Comparison of ENCODE assay signal across 8 cellular contexts in genomic region chr3:15645740-15646490, GRCh38. TPM values are rescaled to one million over a fixed set of nuclear protein-coding genes. Genes with fewer than 3 reads are reported as not detected.
DNase-seq lines count a peak whose midpoint lies in the region; ATAC-seq and TF ChIP-seq lines count a peak whose summit lies in the region.

No MANE protein-coding gene starts in this region.

- H3K36me3 ChIP-seq in muscle layer of duodenum (ENCODE audit: control insufficient read depth in 1 of 2, insufficient read depth in 2 of 2, low read length in 2 of 2) (peaks cover 8 to 10% of the 10 kb centered on the region in 2 donors), lower lobe of right lung (no peaks in the 10 kb centered on the region)

- in situ Hi-C loops in ACHN (cut with HindIII; ENCODE audit: low pct_ligation_motif_present, low pct_unique_long_range_greater_than_20kb, low sequenced_read_pairs): no loop called here

- no peak overlapping the region for H3K4me3 Mint-ChIP-seq in stimulated activated effector memory CD8-positive, alpha-beta T cell treated with anti-CD3 and anti-CD28 coated beads, Interleukin-12 subunit alpha, Interleukin-12 subunit beta, amount 100 ng/mL, for 72 hours

- peaks cover 5 to 18% of the 10 kb centered on the region in 2 donors for H3K4me1 ChIP-seq in muscle layer of duodenum (ENCODE audit: control insufficient read depth in 1 of 2, insufficient read depth in 2 of 2, low read length in 2 of 2)
- peaks cover 23% of the 10 kb centered on the region for H3K4me1 ChIP-seq in lower lobe of right lung

- ATAC-seq in GM18519 (IDR thresholded peaks at IDR 0.05; ENCODE audit: low FRiP score, unreplicated experiment): no peak
- ATAC-seq in stimulated activated effector memory CD8-positive, alpha-beta T cell treated with anti-CD3 and anti-CD28 coated beads, Interleukin-12 subunit alpha, Interleukin-12 subunit beta, amount 100 ng/mL, for 72 hours: no peak
- ATAC-seq in lower lobe of right lung: no peak

- H3K27me3 ChIP-seq in muscle layer of duodenum (ENCODE audit: low read depth, low read length): no peaks in the 10 kb centered on the region
- H3K27me3 ChIP-seq in lower lobe of right lung (ENCODE audit: low read depth): no peaks in the 10 kb centered on the region

- peaks cover 54% of the 10 kb centered on the region for H3K4me1 Mint-ChIP-seq in stimulated activated effector memory CD8-positive, alpha-beta T cell treated with anti-CD3 and anti-CD28 coated beads, Interleukin-12 subunit alpha, Interleukin-12 subunit beta, amount 100 ng/mL, for 72 hours

- peaks cover 19% of the 10 kb centered on the region for H3K36me3 Mint-ChIP-seq in stimulated activated effector memory CD8-positive, alpha-beta T cell treated with anti-CD3 and anti-CD28 coated beads, Interleukin-12 subunit alpha, Interleukin-12 subunit beta, amount 100 ng/mL, for 72 hours

- peak overlapping the region; percentile 58 for H3K27ac ChIP-seq in caudate nucleus (ENCODE audit: low read depth, low read length)
- H3K27ac ChIP-seq in muscle layer of duodenum (ENCODE audit: low read length): peak overlapping the region; percentile 84
- H3K27ac ChIP-seq in lower lobe of right lung: no peak overlapping the region

- H3K4me3 ChIP-seq in muscle layer of duodenum (ENCODE audit: low read depth in 1 of 2, low read length in 2 of 2) (peak overlapping the region in 1 of 2 donors; percentile 27), lower lobe of right lung (no peak overlapping the region)

- DNase-seq in ACHN (peak; percentile 95), LHCN-M2 (ENCODE audit: low read depth) (peak; percentile 98), caudate nucleus (lab: John Stamatoyannopoulos, UW) (peak in 38 of 61 donors; percentile 26 to 90 (median 52)), germinal center (ENCODE audit: low spot score) (no peak), lower lobe of right lung (no peak)
- no peak for DNase-seq in stimulated activated effector memory CD8-positive, alpha-beta T cell treated with anti-CD3 and anti-CD28 coated beads, Interleukin-12 subunit alpha, Interleukin-12 subunit beta, amount 100 ng/mL, for 72 hours (ENCODE audit: low spot score in 2 of 2)

- intact Hi-C loops in lower lobe of right lung (cut with DNase I): no loop called here

- no peak overlapping the region for H3K27ac Mint-ChIP-seq in stimulated activated effector memory CD8-positive, alpha-beta T cell treated with anti-CD3 and anti-CD28 coated beads, Interleukin-12 subunit alpha, Interleukin-12 subunit beta, amount 100 ng/mL, for 72 hours

- H3K9me3 ChIP-seq in muscle layer of duodenum (ENCODE audit: control insufficient read depth in 1 of 2, low read length in 2 of 2): no peaks in the 10 kb centered on the region
- no peaks in the 10 kb centered on the region for H3K9me3 ChIP-seq in lower lobe of right lung

- no peak for TF ChIP-seq CTCF in lower lobe of right lung (IDR thresholded peaks at IDR 0.05)

- no peaks in the 10 kb centered on the region for H3K9me3 Mint-ChIP-seq in stimulated activated effector memory CD8-positive, alpha-beta T cell treated with anti-CD3 and anti-CD28 coated beads, Interleukin-12 subunit alpha, Interleukin-12 subunit beta, amount 100 ng/mL, for 72 hours

RNA-seq across cellular contexts. Expression of gene BTD, which starts 44.4 kb away (rescaled TPM):
- total RNA-seq in LHCN-M2 (2014; rRNA removed): 33.0 and 40.5 TPM in 2 replicates
- 34.6 TPM for polyA plus RNA-seq in LHCN-M2 (2012)
- total RNA-seq in lower lobe of right lung: 24.2 TPM

RNA-seq across cellular contexts. Expression of gene HACL1, which starts 44.5 kb away (rescaled TPM):
- total RNA-seq in LHCN-M2 (2014; rRNA removed) (18.9 and 20.2 TPM in 2 replicates), lower lobe of right lung (21.2 TPM)
- 14.3 TPM for polyA plus RNA-seq in LHCN-M2 (2012)

Comparison
In these comparisons a context has a peak if more than half of its experiments do, and no peak if none do; other contexts are left out.
1. DNase-seq: peak in ACHN (single experiment), LHCN-M2 (single experiment) and caudate nucleus (38 of 61); none in stimulated activated effector memory CD8-positive, alpha-beta T cell treated with anti-CD3 and anti-CD28 coated beads, Interleukin-12 subunit alpha, Interleukin-12 subunit beta, amount 100 ng/mL, for 72 hours (0 of 2), germinal center (single experiment) and lower lobe of right lung (single experiment).